ENCODE assay signal across 8 cellular contexts in genomic region chr17:42744806-42745617, GRCh38. TPM values are rescaled to one million over a fixed set of nuclear protein-coding genes. Genes with fewer than 3 reads are reported as not detected.
A peak's percentile ranks its signal among the peaks of the same experiment; 100 is the strongest.
DNase-seq lines count a peak whose midpoint lies in the region; ATAC-seq and TF ChIP-seq lines count a peak whose summit lies in the region.

EZH1 (minus strand) TSS chr17:42745040; CDS start chr17:42728941, 16,099 bp downstream.

- H3K4me3 ChIP-seq in GM12875 (ENCODE audit: low read depth, low read length) (peak within 1 kb of the TSS; percentile 68), upper lobe of left lung (peak within 1 kb of the TSS; percentile 65 to 90 (median 70))

- H3K27me3 Mint-ChIP-seq in T-helper 1 cell treated with Interleukin-12 subunit alpha and Interleukin-12 subunit beta and Interleukin-4 antibody, amounts not matched to agents 30 μg/mL and 1 μg/mL, for 36 hours (ENCODE audit: low read depth), result peaks cover 41% of the 10 kb centered on the region

- H3K4me3 Mint-ChIP-seq in T-helper 1 cell treated with Interleukin-12 subunit alpha and Interleukin-12 subunit beta and Interleukin-4 antibody, amounts not matched to agents 30 μg/mL and 1 μg/mL, for 36 hours, result peak within 1 kb of the TSS; percentile 98

- ATAC-seq in HG02763 (IDR thresholded peaks at IDR 0.05; ENCODE audit: unreplicated experiment) (peak; percentile 79), left cardiac atrium (peak; percentile 98 to 99), upper lobe of left lung (ENCODE audit: low FRiP score in 2 of 2) (peak; percentile 98)

- no peaks in the 10 kb centered on the region for H3K9me3 Mint-ChIP-seq in T-helper 1 cell treated with Interleukin-12 subunit alpha and Interleukin-12 subunit beta and Interleukin-4 antibody, amounts not matched to agents 30 μg/mL and 1 μg/mL, for 36 hours

- DNase-seq in NCI-H146 treated with DMSO at 0.1 percent for 48 hours (lab: John Stamatoyannopoulos, UW; ENCODE audit: unreplicated experiment) (peak; percentile 86), amniotic stem cell (lab: John Stamatoyannopoulos, UW) (peak; percentile 73), left cardiac atrium (peak; percentile 90), posterior vena cava (ENCODE audit: low spot score) (peak; percentile 96), upper lobe of left lung (peak; percentile 91 to 98)

- WGBS in upper lobe of left lung, 2 donors, result 9 to 13% methylated on average over 18 to 39 of the region's 50 CpGs

- no peaks in the 10 kb centered on the region for H3K36me3 ChIP-seq in upper lobe of left lung

- intact Hi-C loops in left cardiac atrium (cut with DNase I) (no loop called here), posterior vena cava (cut with DNase I) (no loop called here)

- no peak for TF ChIP-seq CTCF in GM12875 (IDR thresholded peaks at IDR 0.05; ENCODE audit: borderline replicate concordance, insufficient read depth, low read depth, low read length)
- TF ChIP-seq CTCF in upper lobe of left lung (IDR thresholded peaks at IDR 0.05), result peak in 4 of 6 experiments; percentile 35 to 56 (median 47)

- H3K9me3 ChIP-seq in upper lobe of left lung, result no peaks in the 10 kb centered on the region

- H3K36me3 Mint-ChIP-seq in T-helper 1 cell treated with Interleukin-12 subunit alpha and Interleukin-12 subunit beta and Interleukin-4 antibody, amounts not matched to agents 30 μg/mL and 1 μg/mL, for 36 hours (ENCODE audit: low read depth), result peaks cover 4% of the 10 kb centered on the region

- peak within 1 kb of the TSS; percentile 90 to 97 (median 95) for H3K27ac ChIP-seq in upper lobe of left lung

- H3K27me3 ChIP-seq in upper lobe of left lung, result no peaks in the 10 kb centered on the region

- H3K4me1 ChIP-seq in upper lobe of left lung, result peaks cover 42 to 48% (median 44%) of the 10 kb centered on the region in 4 donors

- peaks cover 16% of the 10 kb centered on the region for H3K4me1 Mint-ChIP-seq in T-helper 1 cell treated with Interleukin-12 subunit alpha and Interleukin-12 subunit beta and Interleukin-4 antibody, amounts not matched to agents 30 μg/mL and 1 μg/mL, for 36 hours (ENCODE audit: low read depth)

- H3K27ac Mint-ChIP-seq in T-helper 1 cell treated with Interleukin-12 subunit alpha and Interleukin-12 subunit beta and Interleukin-4 antibody, amounts not matched to agents 30 μg/mL and 1 μg/mL, for 36 hours, result peak within 1 kb of the TSS; percentile 95

- TF ChIP-seq EP300 in upper lobe of left lung (IDR thresholded peaks at IDR 0.05), result peak in 1 of 4 donors; percentile 44

- peak in 3 of 4 donors; percentile 47 to 94 (median 74) for TF ChIP-seq POLR2A in upper lobe of left lung (IDR thresholded peaks at IDR 0.05)

RNA-seq across cellular contexts. Expression of gene EZH1, which starts in this region (rescaled TPM):
- total RNA-seq in left cardiac atrium (10 to 100 TPM; 28.7 to 38.1 TPM), posterior vena cava (10 to 100 TPM; 50.2 to 53.5 TPM), upper lobe of left lung (100 to 1,000 TPM in 1 of 6 donors, 10 to 100 TPM in 5; 30.7 to 122 (median 55.0) TPM)

Comparison
In these comparisons a context has a peak if more than half of its experiments do, and no peak if none do; other contexts are left out.
1. Peak in every context shown above with its lines: DNase-seq, ATAC-seq, H3K4me3 ChIP-seq and H3K27ac ChIP-seq.